Comparison of ENCODE assay signal across 11 cellular contexts in the genomic region with DNA sequence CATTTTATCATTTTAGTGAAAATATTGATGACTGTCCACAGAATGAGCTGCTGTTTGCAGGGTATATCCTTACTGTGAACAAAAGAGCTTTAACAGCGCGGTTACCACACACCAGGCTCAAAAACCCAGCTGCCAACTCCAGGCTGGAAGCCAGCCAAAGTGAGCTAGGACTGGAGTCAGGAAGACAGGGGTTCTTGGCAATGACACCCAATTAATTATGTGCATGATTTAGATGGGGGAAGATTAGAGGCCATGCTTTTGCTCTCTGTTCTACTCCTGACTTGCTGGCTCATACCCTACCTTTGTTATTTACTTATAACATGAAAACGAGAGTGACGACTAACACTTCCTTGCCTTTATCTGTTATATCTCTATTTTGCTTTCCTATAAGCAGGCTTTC. TPM values are rescaled to one million over a fixed set of nuclear protein-coding genes. Genes with fewer than 3 reads are reported as not detected.
DNase-seq lines count a peak whose midpoint lies in the region; ATAC-seq and TF ChIP-seq lines count a peak whose summit lies in the region.
"Had no signal": no experiment of that assay in that cellular context is flagged by ENCODE, and none has a peak within 500 bp of the region (broad histone marks: within the 10 kb centered on the region; RNA-seq: fewer than 3 reads in every experiment).

No MANE protein-coding gene starts in this region.

- H2AK5ac ChIP-seq in IMR-90 (ENCODE audit: low read depth, low read length), result 0 out of 2 replicates have a peak overlapping the region, but pooled peaks have one; percentile 50

- H3K4me2 ChIP-seq in IMR-90 (ENCODE audit: low read depth, low read length), result 0 out of 2 replicates have a peak overlapping the region, but pooled peaks have one; percentile 22

- H3K36me3 ChIP-seq in IMR-90 (ENCODE audit: control insufficient read depth, insufficient read depth, low read length), result no peaks in the 10 kb centered on the region

- peak overlapping the region; percentile 66; the same call in 1 of the 2 replicates for H3K14ac ChIP-seq in IMR-90 (replicated peaks; ENCODE audit: low read depth, low read length)

- H4K91ac ChIP-seq in IMR-90 (ENCODE audit: insufficient read depth, low read depth, low read length), result no peak overlapping the region

- no peaks in the 10 kb centered on the region for H3K27me3 Mint-ChIP-seq in stimulated activated naive CD8-positive, alpha-beta T cell treated with anti-CD3 and anti-CD28 coated beads, Interleukin-15, amount 100 ng/mL, for 72 hours
- no peaks in the 10 kb centered on the region for H3K27me3 Mint-ChIP-seq in T-helper 2 cell treated with Interferon-gamma antibody and Interleukin-4, amounts not matched to agents 5 μg/mL and 100 μg/mL, for 36 hours (ENCODE audit: low read depth)
- H3K27me3 Mint-ChIP-seq: activated CD4-positive, alpha-beta memory T cell treated with anti-CD3 and anti-CD28 coated beads, Interleukin-2, amount 10 ng/mL, durations not matched to agents 7 days and 5 days; naive B cell had no signal

- TF ChIP-seq CTCF in IMR-90 (conservative IDR thresholded peaks at IDR 0.05; ENCODE audit: low read depth, low read length) (no peak), astrocyte of the cerebellum (IDR thresholded peaks at IDR 0.05; ENCODE audit: low read depth, low read length, missing control alignments) (no peak)

- no peak overlapping the region for H2BK15ac ChIP-seq in IMR-90 (ENCODE audit: low read depth, low read length)

- no peaks in the 10 kb centered on the region for H4K20me1 ChIP-seq in IMR-90 (ENCODE audit: insufficient read depth, low read length)

- H3K9ac ChIP-seq in IMR-90 (ENCODE audit: low read depth, low read length), result no peak overlapping the region

- TF ChIP-seq RAD21 in IMR-90 (IDR thresholded peaks at IDR 0.05; ENCODE audit: low read length), result no peak

- H2AK9ac ChIP-seq in IMR-90 (replicated peaks; ENCODE audit: low read depth, low read length, poor library complexity), result no peak overlapping the region

- H2BK5ac ChIP-seq in IMR-90 (ENCODE audit: low read depth, low read length, poor library complexity, severe bottlenecking), result no peak overlapping the region

- peaks cover 3% of the 10 kb centered on the region; the same call in 1 of the 2 replicates for H3K4me1 ChIP-seq in IMR-90 (ENCODE audit: control insufficient read depth, insufficient read depth, low read length)

- no peaks in the 10 kb centered on the region for H3K4me1 Mint-ChIP-seq in stimulated activated naive CD8-positive, alpha-beta T cell treated with anti-CD3 and anti-CD28 coated beads, Interleukin-15, amount 100 ng/mL, for 72 hours
- H3K4me1 Mint-ChIP-seq in T-helper 2 cell treated with Interferon-gamma antibody and Interleukin-4, amounts not matched to agents 5 μg/mL and 100 μg/mL, for 36 hours (ENCODE audit: low read depth), result no peaks in the 10 kb centered on the region
- H3K4me1 Mint-ChIP-seq: activated CD4-positive, alpha-beta memory T cell treated with anti-CD3 and anti-CD28 coated beads, Interleukin-2, amount 10 ng/mL, durations not matched to agents 7 days and 5 days had no signal

- no peaks in the 10 kb centered on the region for H3K9me1 ChIP-seq in IMR-90 (ENCODE audit: insufficient read depth, low read length)

- no peak overlapping the region for H3K27ac ChIP-seq in IMR-90 (ENCODE audit: insufficient read depth, low read length)

- intact Hi-C loops in IMR-90 (cut with micrococcal nuclease), result no loop called here

- no peaks in the 10 kb centered on the region for H3K79me1 ChIP-seq in IMR-90 (ENCODE audit: low read depth in 1 of 2, low read length in 2 of 2)

- H3K18ac ChIP-seq in IMR-90 (ENCODE audit: low read depth, low read length), result no peak overlapping the region

- peak overlapping the region; percentile 66; the same call in 1 of the 2 replicates for H3K23ac ChIP-seq in IMR-90 (ENCODE audit: low read depth, low read length)

- DNase-seq in IMR-90 (no peak), NCI-H2196 treated with DMSO at 0.1 percent for 48 hours (lab: John Stamatoyannopoulos, UW; ENCODE audit: unreplicated experiment) (peak; percentile 92), astrocyte of the cerebellum (ENCODE audit: low read depth) (peak; percentile 60), nucleus accumbens (lab: John Stamatoyannopoulos, UW) (peak in 37 of 56 donors; percentile 1 to 77 (median 17))
- no peak for DNase-seq in stimulated activated naive CD8-positive, alpha-beta T cell treated with anti-CD3 and anti-CD28 coated beads, Interleukin-15, amount 100 ng/mL, for 72 hours
- no peak for DNase-seq in T-helper 2 cell treated with Interferon-gamma antibody and Interleukin-4, amounts not matched to agents 5 μg/mL and 100 μg/mL, for 36 hours (ENCODE audit: low spot score)
- DNase-seq: activated CD4-positive, alpha-beta memory T cell treated with anti-CD3 and anti-CD28 coated beads, Interleukin-2, amount 10 ng/mL, durations not matched to agents 7 days and 5 days; HFFc6; naive B cell had no signal

- no peaks in the 10 kb centered on the region for H3K36me3 Mint-ChIP-seq in T-helper 2 cell treated with Interferon-gamma antibody and Interleukin-4, amounts not matched to agents 5 μg/mL and 100 μg/mL, for 36 hours (ENCODE audit: low read depth)
- H3K36me3 Mint-ChIP-seq: naive B cell had no signal

- no peak overlapping the region for H4K5ac ChIP-seq in IMR-90 (ENCODE audit: low read depth, low read length)

- no peak overlapping the region for H3K4me3 Mint-ChIP-seq in stimulated activated naive CD8-positive, alpha-beta T cell treated with anti-CD3 and anti-CD28 coated beads, Interleukin-15, amount 100 ng/mL, for 72 hours
- H3K4me3 Mint-ChIP-seq in T-helper 2 cell treated with Interferon-gamma antibody and Interleukin-4, amounts not matched to agents 5 μg/mL and 100 μg/mL, for 36 hours, result no peak overlapping the region
- H3K4me3 Mint-ChIP-seq: activated CD4-positive, alpha-beta memory T cell treated with anti-CD3 and anti-CD28 coated beads, Interleukin-2, amount 10 ng/mL, durations not matched to agents 7 days and 5 days; HFFc6; naive B cell had no signal

- H2BK120ac ChIP-seq in IMR-90 (ENCODE audit: low read depth, low read length), result 0 out of 2 replicates have a peak overlapping the region, but pooled peaks have one; percentile 23

- no peak overlapping the region for H3K27ac Mint-ChIP-seq in stimulated activated naive CD8-positive, alpha-beta T cell treated with anti-CD3 and anti-CD28 coated beads, Interleukin-15, amount 100 ng/mL, for 72 hours
- H3K27ac Mint-ChIP-seq in T-helper 2 cell treated with Interferon-gamma antibody and Interleukin-4, amounts not matched to agents 5 μg/mL and 100 μg/mL, for 36 hours, result no peak overlapping the region
- H3K27ac Mint-ChIP-seq: activated CD4-positive, alpha-beta memory T cell treated with anti-CD3 and anti-CD28 coated beads, Interleukin-2, amount 10 ng/mL, durations not matched to agents 7 days and 5 days; HFFc6; naive B cell had no signal

- H3K9me3 ChIP-seq in IMR-90 (ENCODE audit: control insufficient read depth, insufficient read depth, low read length), result no peaks in the 10 kb centered on the region

- no peak for ATAC-seq in IMR-90 (ENCODE audit: low read depth)
- ATAC-seq in stimulated activated naive CD8-positive, alpha-beta T cell treated with anti-CD3 and anti-CD28 coated beads, Interleukin-15, amount 100 ng/mL, for 72 hours, result no peak
- ATAC-seq in HG03280 (IDR thresholded peaks at IDR 0.05; ENCODE audit: unreplicated experiment), result no peak
- ATAC-seq in activated CD4-positive, CD25-positive, alpha-beta regulatory T cell treated with anti-CD3 and anti-CD28 coated beads, Interleukin-2, amount 50 U/mL, for 24 hours, result no peak

- TF ChIP-seq POLR2A in IMR-90 (IDR thresholded peaks at IDR 0.05; ENCODE audit: low read depth, low read length), result no peak

- H3K9me3 Mint-ChIP-seq in stimulated activated naive CD8-positive, alpha-beta T cell treated with anti-CD3 and anti-CD28 coated beads, Interleukin-15, amount 100 ng/mL, for 72 hours, result no peaks in the 10 kb centered on the region
- H3K9me3 Mint-ChIP-seq in T-helper 2 cell treated with Interferon-gamma antibody and Interleukin-4, amounts not matched to agents 5 μg/mL and 100 μg/mL, for 36 hours, result no peaks in the 10 kb centered on the region
- H3K9me3 Mint-ChIP-seq: activated CD4-positive, alpha-beta memory T cell treated with anti-CD3 and anti-CD28 coated beads, Interleukin-2, amount 10 ng/mL, durations not matched to agents 7 days and 5 days; HFFc6; naive B cell had no signal

- H3K56ac ChIP-seq in IMR-90 (ENCODE audit: extremely low read depth, insufficient read depth, low read length), result no peak overlapping the region

- no peak overlapping the region for H3K4ac ChIP-seq in IMR-90 (ENCODE audit: low read depth, low read length)

- H3K27me3 ChIP-seq in IMR-90 (ENCODE audit: control insufficient read depth, insufficient read depth, low read length), result no peaks in the 10 kb centered on the region

- no peak overlapping the region for H2BK20ac ChIP-seq in IMR-90 (ENCODE audit: low read depth, low read length)

- H3K4me3 ChIP-seq in IMR-90 (ENCODE audit: insufficient read depth, low read depth, low read length) (no peak overlapping the region), astrocyte of the cerebellum (ENCODE audit: low read depth, low read length) (no peak overlapping the region)

- no TSS peak for BruUV-seq in IMR-90 (replicated peaks; lab: Mats Ljungman, UMichigan)

- POLR2A ChIA-PET in IMR-90 (lab: Charles Lee; ENCODE audit: unreplicated experiment), result interaction anchor here (0.6 kb wide), 1 partner anchor 25 kb away, joined by 3 read pairs; no protein-coding TSS in a partner anchor

- H4K8ac ChIP-seq in IMR-90 (ENCODE audit: low read depth in 2 of 2, low read length in 2 of 2), result no peak overlapping the region

- dilution Hi-C loops in IMR-90 (cut with HindIII; ENCODE audit: low sequenced_read_pairs, unreplicated experiment), result no loop called here

- no CpG with 5 or more reads among the region's 4 CpGs for WGBS in IMR-90 (ENCODE audit: extremely low coverage in 2 of 2, insufficient read length in 1 of 2), 2 experiments

- in situ Hi-C loops in IMR-90 (cut with MboI; ENCODE audit: low sequenced_read_pairs) (no loop called here), astrocyte of the cerebellum (cut with HindIII; ENCODE audit: low sequenced_read_pairs) (no loop called here)

- peak overlapping the region; percentile 63 for H2AFZ ChIP-seq in IMR-90 (replicated peaks; ENCODE audit: low read length, poor library complexity)

- CTCF ChIA-PET in IMR-90 (lab: Yijun Ruan, JAX), result interaction anchor here (0.7 kb wide), 1 partner anchor 50 kb away, joined by 3 read pairs; no protein-coding TSS in a partner anchor

RNA-seq across cellular contexts. Expression of a gene that starts 10.5 kb away (rescaled TPM):
- total RNA-seq in IMR-90 (2012; rRNA removed), result 10.8 and 15.6 TPM in 2 replicates
- polyA plus RNA-seq in IMR-90 (2012; rRNA removed), result 7.3 and 9.5 TPM in 2 replicates
- polyA plus RNA-seq in IMR-90 (2012; cell fraction: cytosol; rRNA removed), result 1.3 and 1.7 TPM in 2 replicates
- polyA plus RNA-seq in IMR-90 (2012; cell fraction: nucleus; rRNA removed; ENCODE audit: low replicate concordance), result 4.9 and 39.2 TPM in 2 replicates

Comparison
In these comparisons a context has a peak if more than half of its experiments do, and no peak if none do; other contexts are left out.
1. DNase-seq: peak in NCI-H2196 treated with DMSO at 0.1 percent for 48 hours (single experiment), astrocyte of the cerebellum (single experiment) and nucleus accumbens (37 of 56); none in IMR-90 (single experiment), stimulated activated naive CD8-positive, alpha-beta T cell treated with anti-CD3 and anti-CD28 coated beads, Interleukin-15, amount 100 ng/mL, for 72 hours (0 of 2) and T-helper 2 cell treated with Interferon-gamma antibody and Interleukin-4, amounts not matched to agents 5 μg/mL and 100 μg/mL, for 36 hours (single experiment).